26 cellular contexts compared by ENCODE assay signal in the genomic region with DNA sequence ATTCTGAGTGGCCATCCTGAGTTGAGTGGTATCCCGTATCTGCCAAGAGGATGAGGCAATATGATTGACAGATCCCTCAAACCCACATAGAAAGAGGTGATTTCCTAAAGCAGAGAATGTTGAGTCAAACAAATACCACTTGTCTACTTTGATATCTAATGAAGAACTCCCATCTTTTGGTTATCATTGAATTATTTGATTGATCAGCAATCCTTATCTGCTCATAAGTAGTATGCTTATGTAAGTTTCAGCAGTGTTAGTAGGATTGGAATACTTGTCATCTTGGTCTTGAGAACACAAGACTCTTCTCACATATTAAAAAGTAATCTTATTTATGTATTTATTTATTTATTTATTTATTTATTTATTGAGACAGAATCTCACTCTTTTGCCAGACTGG.
"Had no signal": no experiment of that assay in that cellular context is flagged by ENCODE, and none has a peak within 500 bp of the region (broad histone marks: within the 10 kb centered on the region; RNA-seq: fewer than 3 reads in every experiment).

No MANE protein-coding gene starts in this region.

- DNase-seq: colonic mucosa; cortex of kidney; effector CD8-positive, alpha-beta T cell; effector memory CD8-positive, alpha-beta T cell; endodermal cell; erythroblast; esophagus squamous epithelium; foreskin fibroblast; foreskin melanocyte; gastrocnemius medialis; glutamatergic neuron; head of caudate nucleus; heart right ventricle; hippocampal formation; left cardiac atrium; left lung; left ventricle myocardium superior; lower lobe of right lung; mesenchymal stem cell; mucosa of descending colon; naive B cell had no signal

- H3K27ac ChIP-seq: colonic mucosa, epithelial cell of prostate, esophagus squamous epithelium, gastrocnemius medialis, heart right ventricle, left lung, lower lobe of right lung had no signal

- H3K4me3 ChIP-seq: colonic mucosa, esophagus squamous epithelium, gastrocnemius medialis, heart right ventricle, left lung, lower lobe of right lung, mucosa of descending colon had no signal

- FAIRE-seq: endometrium, islet of Langerhans, keratinocyte had no signal

- H3K36me3 ChIP-seq: colonic mucosa, esophagus squamous epithelium, gastrocnemius medialis, heart right ventricle, left lung, lower lobe of right lung had no signal

- H3K9me3 ChIP-seq: colonic mucosa, gastrocnemius medialis, lower lobe of right lung had no signal

- ATAC-seq: effector memory CD8-positive, alpha-beta T cell; esophagus mucosa; gastrocnemius medialis; heart right ventricle; left cardiac atrium; left lung; left ventricle myocardium superior; lower lobe of right lung; mucosa of descending colon had no signal

- H3K27me3 ChIP-seq: colonic mucosa, esophagus squamous epithelium, gastrocnemius medialis, left lung had no signal

- H3K4me1 ChIP-seq: colonic mucosa, esophagus squamous epithelium, gastrocnemius medialis, heart right ventricle, left lung, lower lobe of right lung had no signal
